1 cellular context compared by ENCODE assay signal in genomic region chr9:75000835-75001234, GRCh38.
TF ChIP-seq lines count a peak whose summit lies in the region.

No MANE protein-coding gene starts in this region.

TF ChIP-seq in HepG2, 621 proteins besides CTCF, POLR2A, EP300 and RAD21:
- TF ChIP-seq HNRNPLL (IDR thresholded peaks at IDR 0.05; ENCODE audit: low read depth, low read length, poor library complexity, severe bottlenecking) = no peak
- TF ChIP-seq ZNF773 (CRISPR knock-in tag; IDR thresholded peaks at IDR 0.05; ENCODE audit: borderline replicate concordance) = no peak
